Comparison of ENCODE assay signal across 10 cellular contexts in genomic region chr4:14168919-14169318, GRCh38.
A peak's percentile ranks its signal among the peaks of the same experiment; 100 is the strongest.
DNase-seq lines count a peak whose midpoint lies in the region; ATAC-seq and TF ChIP-seq lines count a peak whose summit lies in the region.
"Had no signal": no experiment of that assay in that cellular context is flagged by ENCODE, and none has a peak within 500 bp of the region (broad histone marks: within the 10 kb centered on the region; RNA-seq: fewer than 3 reads in every experiment).

No MANE protein-coding gene starts in this region.

- H3K4me3 Mint-ChIP-seq in stimulated activated effector memory CD8-positive, alpha-beta T cell treated with anti-CD3 and anti-CD28 coated beads, Interleukin-12 subunit alpha, Interleukin-12 subunit beta, amount 100 ng/mL, for 72 hours: no peak overlapping the region
- H3K4me3 Mint-ChIP-seq: stimulated activated naive B cell treated with anti-CD40 and anti-IgM and Interleukin-4, amounts not matched to agents 10 μg/mL and 1 μg/mL and 100 μg/mL, for 72 hours had no signal

- peaks cover 8% of the 10 kb centered on the region for H3K4me1 ChIP-seq in body of pancreas

- no peaks in the 10 kb centered on the region for H3K4me1 Mint-ChIP-seq in stimulated activated effector memory CD8-positive, alpha-beta T cell treated with anti-CD3 and anti-CD28 coated beads, Interleukin-12 subunit alpha, Interleukin-12 subunit beta, amount 100 ng/mL, for 72 hours

- ATAC-seq in GM21737 (IDR thresholded peaks at IDR 0.05; ENCODE audit: unreplicated experiment) (peak; percentile 62), body of pancreas (peak; percentile 75)
- no peak for ATAC-seq in stimulated activated effector memory CD8-positive, alpha-beta T cell treated with anti-CD3 and anti-CD28 coated beads, Interleukin-12 subunit alpha, Interleukin-12 subunit beta, amount 100 ng/mL, for 72 hours

- no peaks in the 10 kb centered on the region for H3K9me3 ChIP-seq in body of pancreas

- no peaks in the 10 kb centered on the region for H3K36me3 Mint-ChIP-seq in stimulated activated effector memory CD8-positive, alpha-beta T cell treated with anti-CD3 and anti-CD28 coated beads, Interleukin-12 subunit alpha, Interleukin-12 subunit beta, amount 100 ng/mL, for 72 hours
- H3K36me3 Mint-ChIP-seq: stimulated activated naive B cell treated with anti-CD40 and anti-IgM and Interleukin-4, amounts not matched to agents 10 μg/mL and 1 μg/mL and 100 μg/mL, for 72 hours had no signal

- H3K27ac ChIP-seq in body of pancreas (peak overlapping the region in 1 of 4 donors; percentile 35), coronary artery (no peak overlapping the region)
- H3K27ac ChIP-seq: KMS-11 had no signal

- no peak for TF ChIP-seq POLR2A in body of pancreas (IDR thresholded peaks at IDR 0.05)

- H3K9me3 Mint-ChIP-seq in stimulated activated effector memory CD8-positive, alpha-beta T cell treated with anti-CD3 and anti-CD28 coated beads, Interleukin-12 subunit alpha, Interleukin-12 subunit beta, amount 100 ng/mL, for 72 hours: peaks cover 3% of the 10 kb centered on the region
- H3K9me3 Mint-ChIP-seq: stimulated activated naive B cell treated with anti-CD40 and anti-IgM and Interleukin-4, amounts not matched to agents 10 μg/mL and 1 μg/mL and 100 μg/mL, for 72 hours had no signal

- DNase-seq in ELR (ENCODE audit: low read depth) (peak; percentile 98), Kasumi-1 (lab: John Stamatoyannopoulos, UW) (peak; percentile 13 to 17), body of pancreas (peak; percentile 76 to 79 (median 78)), pons (ENCODE audit: low spot score) (peak; percentile 40), coronary artery (ENCODE audit: low spot score) (no peak), cerebellar nuclear complex (lab: John Stamatoyannopoulos, UW) (no peak)
- DNase-seq in stimulated activated effector memory CD8-positive, alpha-beta T cell treated with anti-CD3 and anti-CD28 coated beads, Interleukin-12 subunit alpha, Interleukin-12 subunit beta, amount 100 ng/mL, for 72 hours (ENCODE audit: low spot score in 2 of 2): no peak
- DNase-seq: stimulated activated naive B cell treated with anti-CD40 and anti-IgM and Interleukin-4, amounts not matched to agents 10 μg/mL and 1 μg/mL and 100 μg/mL, for 72 hours had no signal

- intact Hi-C loops in body of pancreas (cut with DNase I): no loop called here

- H3K36me3 ChIP-seq in body of pancreas (replicated peaks in 1 of 2; ENCODE audit: insufficient read depth in 1 of 2, low read depth in 2 of 2): no peaks in the 10 kb centered on the region

- no peak overlapping the region for H3K4me3 ChIP-seq in body of pancreas
- H3K4me3 ChIP-seq in coronary artery: no peak overlapping the region

- WGBS in body of pancreas, 2 donors: 3 to 6% methylated on average over 5 of the region's 5 CpGs

- no peak for TF ChIP-seq CTCF in body of pancreas (IDR thresholded peaks at IDR 0.05)
- no peak for TF ChIP-seq CTCF in coronary artery (IDR thresholded peaks at IDR 0.05)

- no peak overlapping the region for H3K27ac Mint-ChIP-seq in stimulated activated effector memory CD8-positive, alpha-beta T cell treated with anti-CD3 and anti-CD28 coated beads, Interleukin-12 subunit alpha, Interleukin-12 subunit beta, amount 100 ng/mL, for 72 hours
- H3K27ac Mint-ChIP-seq: stimulated activated naive B cell treated with anti-CD40 and anti-IgM and Interleukin-4, amounts not matched to agents 10 μg/mL and 1 μg/mL and 100 μg/mL, for 72 hours had no signal

- H3K27me3 ChIP-seq in body of pancreas: no peaks in the 10 kb centered on the region

Comparison
In these comparisons a context has a peak if more than half of its experiments do, and no peak if none do; other contexts are left out.
1. DNase-seq: peak in ELR (single experiment), Kasumi-1 (2 of 2), body of pancreas (4 of 4) and pons (single experiment); none in coronary artery (single experiment), cerebellar nuclear complex (0 of 2) and stimulated activated effector memory CD8-positive, alpha-beta T cell treated with anti-CD3 and anti-CD28 coated beads, Interleukin-12 subunit alpha, Interleukin-12 subunit beta, amount 100 ng/mL, for 72 hours (0 of 2).